ENCODE assay signal across 9 cellular contexts in the genomic region with DNA sequence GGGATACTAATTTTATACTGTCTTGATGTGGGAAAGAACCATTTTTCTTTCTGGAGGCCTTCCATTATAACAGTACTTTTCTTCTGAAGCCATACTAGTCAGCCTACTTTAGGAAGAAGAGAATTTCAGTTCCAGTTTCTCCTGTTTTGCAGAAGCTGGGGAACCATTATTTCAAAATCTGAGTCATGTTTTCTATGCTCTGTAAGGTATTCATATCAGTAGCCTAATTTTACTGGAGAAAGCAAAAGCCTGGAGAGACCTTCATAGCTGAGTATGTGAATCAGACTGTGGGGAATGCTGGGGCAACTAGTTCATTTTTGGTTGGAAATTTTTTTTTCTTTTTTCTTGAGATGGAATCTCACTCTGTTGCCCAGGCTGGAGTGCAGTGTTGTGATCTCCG. TPM values are rescaled to one million over a fixed set of nuclear protein-coding genes. Genes with fewer than 3 reads are reported as not detected.
DNase-seq lines count a peak whose midpoint lies in the region; ATAC-seq, FAIRE-seq and TF ChIP-seq lines count a peak whose summit lies in the region.
"Had no signal": no experiment of that assay in that cellular context is flagged by ENCODE, and none has a peak within 500 bp of the region (broad histone marks: within the 10 kb centered on the region; RNA-seq: fewer than 3 reads in every experiment).

No MANE protein-coding gene starts in this region.

- no peak for TF ChIP-seq CTCF in astrocyte (IDR thresholded peaks at IDR 0.05; ENCODE audit: insufficient read depth, low read depth, low read length)

- H3K36me3 ChIP-seq in astrocyte (ENCODE audit: insufficient read depth, low read length) = no peaks in the 10 kb centered on the region

- peak overlapping the region; percentile 27 for H3K4me2 ChIP-seq in astrocyte (ENCODE audit: low read length)

- no peak for TF ChIP-seq POLR2A in erythroblast (IDR thresholded peaks at IDR 0.05; ENCODE audit: low read length)

- no peaks in the 10 kb centered on the region for H4K20me1 ChIP-seq in astrocyte (ENCODE audit: insufficient read depth, low read length)

- H3K27me3 ChIP-seq in astrocyte (ENCODE audit: insufficient read depth, low read length) = no peaks in the 10 kb centered on the region

- H3K9me3 ChIP-seq in astrocyte (ENCODE audit: insufficient read depth, low read depth, low read length) = no peaks in the 10 kb centered on the region

- H3K9ac ChIP-seq in astrocyte (ENCODE audit: low read length) = no peak overlapping the region

- peak; percentile 32 for FAIRE-seq in astrocyte (lab: Jason Lieb, UNC)

- no peak overlapping the region for H3K4me3 ChIP-seq in astrocyte (ENCODE audit: insufficient read depth, low read depth, low read length)

- H3K27ac ChIP-seq in astrocyte (ENCODE audit: low read depth, low read length) = no peak overlapping the region
- H3K27ac ChIP-seq in substantia nigra (ENCODE audit: low read depth, low read length, poor library complexity, severe bottlenecking) = no peak overlapping the region

- H3K9me3 Mint-ChIP-seq in astrocyte (ENCODE audit: unreplicated experiment) = no peaks in the 10 kb centered on the region

- no peaks in the 10 kb centered on the region for H3K27me3 Mint-ChIP-seq in astrocyte (ENCODE audit: low read depth, unreplicated experiment)

- H3K27ac Mint-ChIP-seq in astrocyte (ENCODE audit: unreplicated experiment) = peak overlapping the region; percentile 77

- DNase-seq in A172 (ENCODE audit: low spot score) (peak; percentile 32), astrocyte (ENCODE audit: low read depth) (peak; percentile 81), erythroblast (lab: John Stamatoyannopoulos, UW) (no peak), HUDEP-2 (lab: John Stamatoyannopoulos, UW; ENCODE audit: unreplicated experiment in 76 of 76) (no peak), 8988T (no peak), substantia nigra (lab: John Stamatoyannopoulos, UW) (no peak)
- DNase-seq: islet precursor cell had no signal

- H3K4me1 Mint-ChIP-seq in astrocyte (ENCODE audit: low read depth, unreplicated experiment) = peaks cover 41% of the 10 kb centered on the region

- H2AFZ ChIP-seq in astrocyte (ENCODE audit: low read depth, low read length) = no peak overlapping the region

- no peaks in the 10 kb centered on the region for H3K79me2 ChIP-seq in astrocyte (ENCODE audit: insufficient read depth, low read length)

- H3K4me3 Mint-ChIP-seq in astrocyte (ENCODE audit: unreplicated experiment) = peak overlapping the region; percentile 9

- H3K4me1 ChIP-seq in astrocyte (ENCODE audit: insufficient read depth, low read length) = peaks cover 3% of the 10 kb centered on the region

- H3K36me3 Mint-ChIP-seq in astrocyte (ENCODE audit: low read depth, unreplicated experiment) = peaks cover 8% of the 10 kb centered on the region

- ATAC-seq in GM19324 (IDR thresholded peaks at IDR 0.05; ENCODE audit: low FRiP score, unreplicated experiment) (peak; percentile 22), HG03342 (IDR thresholded peaks at IDR 0.05; ENCODE audit: unreplicated experiment) (peak; percentile 44)

RNA-seq across cellular contexts. Expression of a gene that starts 22.4 kb away (rescaled TPM):
- total RNA-seq in A172 (2014; rRNA removed; shearing (Covaris generic)) = 5.4 and 5.8 TPM in 2 replicates
- total RNA-seq in astrocyte = 55.3 and 58.2 TPM in 2 replicates

Comparison
In these comparisons a context has a peak if more than half of its experiments do, and no peak if none do; other contexts are left out.
1. DNase-seq: peak in A172 (single experiment) and astrocyte (single experiment); none in erythroblast (0 of 2), HUDEP-2 (0 of 76), 8988T (single experiment) and substantia nigra (0 of 49).